Comparison of ENCODE assay signal across 1 cellular context in genomic region chr3:56970401-56971002, GRCh38.
TF ChIP-seq lines count a peak whose summit lies in the region.

No MANE protein-coding gene starts in this region.

TF ChIP-seq in K562, 482 proteins besides CTCF, POLR2A, EP300 and RAD21 (continued from another document):
- TF ChIP-seq KLF16 (IDR thresholded peaks at IDR 0.05) (peak; percentile 32; the same call in 1 of the 2 replicates), HNRNPH1 (optimal IDR thresholded peaks at IDR 0.05; ENCODE audit: low read depth, low read length) (no peak), JUND (IDR thresholded peaks at IDR 0.05; ENCODE audit: borderline replicate concordance, low read depth, low read length) (no peak), JUND (tag; IDR thresholded peaks at IDR 0.05; ENCODE audit: borderline replicate concordance, low read depth, low read length) (peak; percentile 34; the same call in 1 of the 3 replicates), CBX5 (IDR thresholded peaks at IDR 0.05; ENCODE audit: borderline replicate concordance, low read depth) (no peak), RBM17 (IDR thresholded peaks at IDR 0.05; ENCODE audit: borderline replicate concordance, low read depth, low read length) (no peak), EGR1 (conservative IDR thresholded peaks at IDR 0.05) (peak; percentile 85), KDM1A (IDR thresholded peaks at IDR 0.05) (peak; percentile 67 to 77), ARID1B (IDR thresholded peaks at IDR 0.05) (0 out of 2 replicates have a peak, but pooled peaks have one; percentile 21), RCOR1 (IDR thresholded peaks at IDR 0.05; ENCODE audit: borderline replicate concordance in 1 of 2, low read depth in 2 of 2, low read length in 2 of 2) (peak in 1 of 2 experiments; percentile 80; a peak in 2 of 4 replicates), KLF6 (CRISPR knock-in tag; IDR thresholded peaks at IDR 0.05; ENCODE audit: borderline replicate concordance) (no peak), HDAC1 (IDR thresholded peaks at IDR 0.05) (peak in 1 of 2 experiments; percentile 51; a peak in 1 of 4 replicates), HMBOX1 (IDR thresholded peaks at IDR 0.05) (no peak), ADNP (tag; IDR thresholded peaks at IDR 0.05) (no peak)
- TF ChIP-seq, protein P1, sequence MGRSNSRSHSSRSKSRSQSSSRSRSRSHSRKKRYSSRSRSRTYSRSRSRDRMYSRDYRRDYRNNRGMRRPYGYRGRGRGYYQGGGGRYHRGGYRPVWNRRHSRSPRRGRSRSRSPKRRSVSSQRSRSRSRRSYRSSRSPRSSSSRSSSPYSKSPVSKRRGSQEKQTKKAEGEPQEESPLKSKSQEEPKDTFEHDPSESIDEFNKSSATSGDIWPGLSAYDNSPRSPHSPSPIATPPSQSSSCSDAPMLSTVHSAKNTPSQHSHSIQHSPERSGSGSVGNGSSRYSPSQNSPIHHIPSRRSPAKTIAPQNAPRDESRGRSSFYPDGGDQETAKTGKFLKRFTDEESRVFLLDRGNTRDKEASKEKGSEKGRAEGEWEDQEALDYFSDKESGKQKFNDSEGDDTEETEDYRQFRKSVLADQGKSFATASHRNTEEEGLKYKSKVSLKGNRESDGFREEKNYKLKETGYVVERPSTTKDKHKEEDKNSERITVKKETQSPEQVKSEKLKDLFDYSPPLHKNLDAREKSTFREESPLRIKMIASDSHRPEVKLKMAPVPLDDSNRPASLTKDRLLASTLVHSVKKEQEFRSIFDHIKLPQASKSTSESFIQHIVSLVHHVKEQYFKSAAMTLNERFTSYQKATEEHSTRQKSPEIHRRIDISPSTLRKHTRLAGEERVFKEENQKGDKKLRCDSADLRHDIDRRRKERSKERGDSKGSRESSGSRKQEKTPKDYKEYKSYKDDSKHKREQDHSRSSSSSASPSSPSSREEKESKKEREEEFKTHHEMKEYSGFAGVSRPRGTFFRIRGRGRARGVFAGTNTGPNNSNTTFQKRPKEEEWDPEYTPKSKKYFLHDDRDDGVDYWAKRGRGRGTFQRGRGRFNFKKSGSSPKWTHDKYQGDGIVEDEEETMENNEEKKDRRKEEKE (IDR thresholded peaks at IDR 0.05; ENCODE audit: borderline replicate concordance in 1 of 2, control insufficient read depth in 1 of 2, low read depth in 2 of 2, low read length in 1 of 2), result no peak
- TF ChIP-seq, protein P2, sequence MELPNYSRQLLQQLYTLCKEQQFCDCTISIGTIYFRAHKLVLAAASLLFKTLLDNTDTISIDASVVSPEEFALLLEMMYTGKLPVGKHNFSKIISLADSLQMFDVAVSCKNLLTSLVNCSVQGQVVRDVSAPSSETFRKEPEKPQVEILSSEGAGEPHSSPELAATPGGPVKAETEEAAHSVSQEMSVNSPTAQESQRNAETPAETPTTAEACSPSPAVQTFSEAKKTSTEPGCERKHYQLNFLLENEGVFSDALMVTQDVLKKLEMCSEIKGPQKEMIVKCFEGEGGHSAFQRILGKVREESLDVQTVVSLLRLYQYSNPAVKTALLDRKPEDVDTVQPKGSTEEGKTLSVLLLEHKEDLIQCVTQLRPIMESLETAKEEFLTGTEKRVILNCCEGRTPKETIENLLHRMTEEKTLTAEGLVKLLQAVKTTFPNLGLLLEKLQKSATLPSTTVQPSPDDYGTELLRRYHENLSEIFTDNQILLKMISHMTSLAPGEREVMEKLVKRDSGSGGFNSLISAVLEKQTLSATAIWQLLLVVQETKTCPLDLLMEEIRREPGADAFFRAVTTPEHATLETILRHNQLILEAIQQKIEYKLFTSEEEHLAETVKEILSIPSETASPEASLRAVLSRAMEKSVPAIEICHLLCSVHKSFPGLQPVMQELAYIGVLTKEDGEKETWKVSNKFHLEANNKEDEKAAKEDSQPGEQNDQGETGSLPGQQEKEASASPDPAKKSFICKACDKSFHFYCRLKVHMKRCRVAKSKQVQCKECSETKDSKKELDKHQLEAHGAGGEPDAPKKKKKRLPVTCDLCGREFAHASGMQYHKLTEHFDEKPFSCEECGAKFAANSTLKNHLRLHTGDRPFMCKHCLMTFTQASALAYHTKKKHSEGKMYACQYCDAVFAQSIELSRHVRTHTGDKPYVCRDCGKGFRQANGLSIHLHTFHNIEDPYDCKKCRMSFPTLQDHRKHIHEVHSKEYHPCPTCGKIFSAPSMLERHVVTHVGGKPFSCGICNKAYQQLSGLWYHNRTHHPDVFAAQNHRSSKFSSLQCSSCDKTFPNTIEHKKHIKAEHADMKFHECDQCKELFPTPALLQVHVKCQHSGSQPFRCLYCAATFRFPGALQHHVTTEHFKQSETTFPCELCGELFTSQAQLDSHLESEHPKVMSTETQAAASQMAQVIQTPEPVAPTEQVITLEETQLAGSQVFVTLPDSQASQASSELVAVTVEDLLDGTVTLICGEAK (IDR thresholded peaks at IDR 0.05), result no peak
- TF ChIP-seq, protein P2 (CRISPR knock-in tag; IDR thresholded peaks at IDR 0.05), result no peak
TF ChIP-seq in K562: peak in this region for 13.
